Comparison of ENCODE assay signal across 8 cellular contexts in genomic region chr10:70052462-70053211, GRCh38. TPM values are rescaled to one million over a fixed set of nuclear protein-coding genes. Genes with fewer than 3 reads are reported as not detected.
DNase-seq lines count a peak whose midpoint lies in the region; ATAC-seq and TF ChIP-seq lines count a peak whose summit lies in the region.

MACROH2A2 (plus strand) TSS chr10:70052846; CDS start chr10:70075659, 22,813 bp downstream.

- H2AFZ ChIP-seq in SK-N-SH (ENCODE audit: low read depth), result peak within 1 kb of the TSS; percentile 90

- H3K79me2 ChIP-seq in SK-N-SH (ENCODE audit: insufficient read depth), result peaks cover 18% of the 10 kb centered on the region

- peak within 1 kb of the TSS; percentile 86 for H3K9ac ChIP-seq in SK-N-SH

- CTCF ChIA-PET in SK-N-SH (lab: Yijun Ruan, JAX), result interaction anchor here (0.9 to 2.4 kb wide), 14 partner anchors 10 to 312 kb away, joined by 3 to 11 read pairs (median 3); partner anchors contain the start of gene TYSND1

- POLR2A ChIA-PET in SK-N-SH (lab: Yijun Ruan, JAX), result interaction anchor here (0.5 to 1.4 kb wide), 8 partner anchors 16 to 444 kb away, joined by 3 to 5 read pairs (median 4); no protein-coding TSS in a partner anchor

- peak; percentile 85 for ATAC-seq in left lobe of liver
- ATAC-seq in HG03139 (IDR thresholded peaks at IDR 0.05; ENCODE audit: unreplicated experiment), result no peak
- no peak for ATAC-seq in HG03520 (IDR thresholded peaks at IDR 0.05; ENCODE audit: unreplicated experiment)

- H3F3A ChIP-seq in SK-N-SH (replicated peaks; ENCODE audit: insufficient read depth), result no peaks in the 10 kb centered on the region

- no peaks in the 10 kb centered on the region for H3K36me3 ChIP-seq in SK-N-SH (replicated peaks in 1 of 2; ENCODE audit: control insufficient read depth in 1 of 2, insufficient read depth in 2 of 2, low read length in 1 of 2)

- peak within 1 kb of the TSS; percentile 36 for H3K4me3 ChIP-seq in HFF-Myc (replicated peaks; ENCODE audit: low read depth, low read length)
- H3K4me3 ChIP-seq in SK-N-SH (ENCODE audit: low read depth in 2 of 2, low read length in 1 of 2), result peak within 1 kb of the TSS; percentile 80 to 91
- H3K4me3 ChIP-seq in dorsolateral prefrontal cortex, result peak within 1 kb of the TSS; percentile 55 to 88 (median 75)

- intact Hi-C loops in dorsolateral prefrontal cortex (cut with DNase I), result no loop called here

- H3K4me1 ChIP-seq in SK-N-SH (ENCODE audit: control insufficient read depth in 1 of 2, insufficient read depth in 2 of 2, low read depth in 1 of 2, low read length in 1 of 2), result peaks cover 8 to 14% of the 10 kb centered on the region in 2 experiments; a peak in 3 of 4 replicates

- peak; percentile 78 for DNase-seq in Ammon's horn (ENCODE audit: low spot score)
- no peak for DNase-seq in HFF-Myc (ENCODE audit: extremely low read depth, low read depth)
- DNase-seq in SK-N-SH, result peak; percentile 89
- peak; percentile 47 to 81 (median 75) for DNase-seq in dorsolateral prefrontal cortex
- peak; percentile 64 for DNase-seq in left lobe of liver (ENCODE audit: low spot score)
- peak; percentile 39 for DNase-seq in stimulated activated CD8-positive, alpha-beta memory T cell treated with anti-CD3 and anti-CD28 coated beads, Interleukin-4, amount 100 ng/mL, for 48 hours

- TF ChIP-seq CTCF in HFF-Myc (IDR thresholded peaks at IDR 0.05; ENCODE audit: low read depth, low read length, missing control alignments), result peak; percentile 22
- peak; percentile 53 for TF ChIP-seq CTCF in SK-N-SH (IDR thresholded peaks at IDR 0.05)
- TF ChIP-seq CTCF in dorsolateral prefrontal cortex (IDR thresholded peaks at IDR 0.05 in 54 of 56, conservative IDR thresholded peaks at IDR 0.05 in 2 of 56; ENCODE audit: low read depth in 1 of 56, partially characterized antibody in 56 of 56), result peak in 48 of 56 donors; percentile 14 to 57 (median 38)

- peak; percentile 49 for TF ChIP-seq RAD21 in SK-N-SH (IDR thresholded peaks at IDR 0.05; ENCODE audit: low read length)

- H3K27me3 ChIP-seq in SK-N-SH (ENCODE audit: insufficient read depth), result no peaks in the 10 kb centered on the region
- H3K27me3 ChIP-seq in dorsolateral prefrontal cortex, result peaks cover 0 to 4% (median 0%) of the 10 kb centered on the region in 45 donors

- no peak for TF ChIP-seq EP300 in SK-N-SH (IDR thresholded peaks at IDR 0.05; ENCODE audit: borderline replicate concordance in 1 of 2, low read depth in 1 of 2, low read length in 1 of 2)

- H3K27ac ChIP-seq in SK-N-SH (ENCODE audit: low read depth in 2 of 2, low read length in 1 of 2) (peak within 1 kb of the TSS; percentile 57 to 92), dorsolateral prefrontal cortex (peak within 1 kb of the TSS in 57 of 59 donors; percentile 3 to 91 (median 78))

- H4K20me1 ChIP-seq in SK-N-SH (ENCODE audit: insufficient read depth), result no peaks in the 10 kb centered on the region

- no peaks in the 10 kb centered on the region for H3K9me2 ChIP-seq in SK-N-SH

- H3K9me3 ChIP-seq in SK-N-SH, result no peaks in the 10 kb centered on the region

- WGBS in SK-N-SH (ENCODE audit: low lambda C conversion rate), result 4% methylated on average over 22 of the region's 58 CpGs

- peak within 1 kb of the TSS; percentile 89 for H3K4me2 ChIP-seq in SK-N-SH

TF ChIP-seq in SK-N-SH, 30 proteins besides CTCF, POLR2A, EP300 and RAD21:
- TF ChIP-seq CHD2 (IDR thresholded peaks at IDR 0.05; ENCODE audit: low read length, partially characterized antibody), result peak; percentile 64
- TF ChIP-seq SMC3 (IDR thresholded peaks at IDR 0.05; ENCODE audit: low read depth, low read length), result peak; percentile 24; the same call in 1 of the 2 replicates
- no peak for TF ChIP-seq ZBTB33 (IDR thresholded peaks at IDR 0.05; ENCODE audit: borderline replicate concordance, low read depth)
- TF ChIP-seq USF2 (IDR thresholded peaks at IDR 0.05; ENCODE audit: borderline replicate concordance, low read depth, low read length), result no peak
- peak; percentile 58; the same call in 1 of the 2 replicates for TF ChIP-seq MAX (IDR thresholded peaks at IDR 0.05; ENCODE audit: low read depth)
- peak; percentile 35; the same call in 1 of the 2 replicates for TF ChIP-seq POLR2AphosphoS5 (IDR thresholded peaks at IDR 0.05; ENCODE audit: low read depth, low read length)
- 0 out of 2 replicates have a peak, but pooled peaks have one; percentile 22 for TF ChIP-seq RFX5 (IDR thresholded peaks at IDR 0.05; ENCODE audit: low read length)
- TF ChIP-seq TAF1 (IDR thresholded peaks at IDR 0.05; ENCODE audit: borderline replicate concordance, low read depth, low read length), result peak; percentile 37; the same call in 1 of the 2 replicates
- TF ChIP-seq YY1 (IDR thresholded peaks at IDR 0.05; ENCODE audit: low read depth), result peak; percentile 87
- TF ChIP-seq GATA2 (CRISPR knock-in tag; IDR thresholded peaks at IDR 0.05), result no peak

RNA-seq across cellular contexts. Expression of gene MACROH2A2, which starts in this region (rescaled TPM):
- 21.7 and 28.9 TPM in 2 replicates for polyA plus RNA-seq in SK-N-SH (2012; rRNA removed)
- polyA plus RNA-seq in SK-N-SH (2012; cell fraction: cytosol; rRNA removed), result 22.3 and 26.6 TPM in 2 replicates
- 13.8 and 19.9 TPM in 2 replicates for polyA plus RNA-seq in SK-N-SH (2012; cell fraction: nucleus; rRNA removed)
- total RNA-seq in dorsolateral prefrontal cortex (10 to 100 TPM in 57 of 120 experiments, 1 to 10 TPM in 63; 5.9 to 17.4 (median 9.8) TPM), left lobe of liver (5.3 TPM)
